8 cellular contexts compared by ENCODE assay signal in the genomic region with DNA sequence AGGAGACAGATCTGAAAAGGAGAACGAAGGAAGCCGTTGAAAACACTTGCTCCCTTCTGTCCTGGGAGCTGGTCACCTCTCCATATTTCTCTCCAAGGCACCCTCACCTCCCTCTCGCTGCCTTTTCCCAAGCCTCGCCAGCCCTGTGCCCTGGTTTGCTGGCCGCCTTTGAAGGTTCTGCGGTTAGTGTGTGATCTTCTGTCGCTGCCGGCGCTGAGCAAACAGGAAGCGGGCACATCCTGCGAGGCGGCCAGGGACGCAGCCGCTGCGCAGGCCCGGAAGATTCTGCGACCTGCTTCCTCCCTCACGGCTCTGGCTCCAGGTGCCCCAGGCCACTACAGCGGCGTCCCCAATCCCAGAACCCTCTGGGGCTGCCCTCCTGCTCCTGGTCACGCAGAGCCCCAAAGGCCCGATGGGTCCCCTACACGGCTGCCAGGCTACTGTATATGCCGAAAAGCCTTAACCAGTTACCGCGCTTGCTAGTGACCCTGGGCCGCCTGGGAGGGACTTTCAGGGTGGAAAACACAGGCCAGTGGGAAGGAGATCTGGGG. TPM values are rescaled to one million over a fixed set of nuclear protein-coding genes. Genes with fewer than 3 reads are reported as not detected.
DNase-seq lines count a peak whose midpoint lies in the region; ATAC-seq and TF ChIP-seq lines count a peak whose summit lies in the region.

No MANE protein-coding gene starts in this region.

- H3K36me3 ChIP-seq in OCI-LY3 (replicated peaks; ENCODE audit: low read depth, low read length), result peaks cover 5% of the 10 kb centered on the region
- no peaks in the 10 kb centered on the region for H3K36me3 ChIP-seq in lower lobe of right lung
- H3K36me3 ChIP-seq in suprapubic skin, result no peaks in the 10 kb centered on the region

- H3K4me3 ChIP-seq in OCI-LY3 (ENCODE audit: low read length) (peak overlapping the region; percentile 78), lower lobe of right lung (peak overlapping the region; percentile 29), suprapubic skin (peak overlapping the region; percentile 9)

- no peak for TF ChIP-seq POLR2A in suprapubic skin (IDR thresholded peaks at IDR 0.05)

- peaks cover 44% of the 10 kb centered on the region for H3K79me2 ChIP-seq in OCI-LY3 (ENCODE audit: low read length)

- H2AFZ ChIP-seq in OCI-LY3 (ENCODE audit: low read depth, low read length), result peak overlapping the region; percentile 65

- H4K20me1 ChIP-seq in OCI-LY3 (ENCODE audit: insufficient read depth, low read length), result peaks cover 5% of the 10 kb centered on the region; the same call in 1 of the 2 replicates

- 60% methylated on average over 27 of the region's 27 CpGs for WGBS in suprapubic skin

- intact Hi-C loops in lower lobe of right lung (cut with DNase I), result no loop called here

- ATAC-seq in lower lobe of right lung, result peak; percentile 60 to 64

- H3K4me1 ChIP-seq in OCI-LY3 (ENCODE audit: low read length), result peaks cover 78% of the 10 kb centered on the region
- peaks cover 5% of the 10 kb centered on the region for H3K4me1 ChIP-seq in lower lobe of right lung
- no peaks in the 10 kb centered on the region for H3K4me1 ChIP-seq in suprapubic skin

- no peaks in the 10 kb centered on the region for H3K27me3 ChIP-seq in OCI-LY3 (ENCODE audit: low read depth, low read length)
- no peaks in the 10 kb centered on the region for H3K27me3 ChIP-seq in lower lobe of right lung (ENCODE audit: low read depth)
- no peaks in the 10 kb centered on the region for H3K27me3 ChIP-seq in suprapubic skin

- H3K9me3 ChIP-seq in OCI-LY3 (ENCODE audit: insufficient read depth, low read length) (no peaks in the 10 kb centered on the region), lower lobe of right lung (no peaks in the 10 kb centered on the region), suprapubic skin (no peaks in the 10 kb centered on the region)

- H3K4me2 ChIP-seq in OCI-LY3 (ENCODE audit: low read length), result peak overlapping the region; percentile 96

- no peak for TF ChIP-seq EP300 in suprapubic skin (IDR thresholded peaks at IDR 0.05)

- peak overlapping the region; percentile 93 for H3K27ac ChIP-seq in OCI-LY3 (ENCODE audit: low read length)
- H3K27ac ChIP-seq in lower lobe of right lung, result peak overlapping the region; percentile 84
- H3K27ac ChIP-seq in suprapubic skin, result no peak overlapping the region

- TF ChIP-seq CTCF in OCI-LY3 (IDR thresholded peaks at IDR 0.05; ENCODE audit: low read depth, low read length) (no peak), lower lobe of right lung (IDR thresholded peaks at IDR 0.05) (no peak), suprapubic skin (IDR thresholded peaks at IDR 0.05) (no peak)

- peak overlapping the region; percentile 85 for H3K9ac ChIP-seq in OCI-LY3 (ENCODE audit: low read length)

- DNase-seq in COLO668 (lab: John Stamatoyannopoulos, UW; ENCODE audit: unreplicated experiment) (peak; percentile 80), GOT3 (lab: John Stamatoyannopoulos, UW) (peak; percentile 7), activated gamma-delta T cell (lab: John Stamatoyannopoulos, UW) (peak; percentile 70), lower lobe of right lung (peak; percentile 77), suprapubic skin (ENCODE audit: low spot score in 2 of 2) (no peak), cerebellum (ENCODE audit: low spot score) (no peak), NCI-H345 (lab: John Stamatoyannopoulos, UW) (no peak)

RNA-seq across cellular contexts. Expression of a gene that starts 2.5 kb away (rescaled TPM):
- total RNA-seq in lower lobe of right lung (74.9 TPM), suprapubic skin (1 to 10 TPM in 3 of 4 donors, under 1 TPM in 1; 0.34 to 3.3 (median 1.7) TPM), cerebellum (1.8 TPM)

RNA-seq across cellular contexts. Expression of a gene that starts 38.5 kb away (rescaled TPM):
- total RNA-seq in lower lobe of right lung (2.9 TPM), suprapubic skin (1 to 10 TPM in 3 of 4 donors, under 1 TPM in 1; 0.83 to 6.1 (median 2.4) TPM), cerebellum (1.5 TPM)

Comparison
In these comparisons a context has a peak if more than half of its experiments do, and no peak if none do; other contexts are left out.
1. DNase-seq: peak in COLO668 (single experiment), GOT3 (single experiment), activated gamma-delta T cell (single experiment) and lower lobe of right lung (single experiment); none in suprapubic skin (0 of 2), cerebellum (single experiment) and NCI-H345 (single experiment).
2. H3K4me3 ChIP-seq: peak in every context shown above with its lines; median percentile 78 in OCI-LY3; 29 in lower lobe of right lung; 9 in suprapubic skin.
3. RNA of a gene that starts 2.5 kb away (total RNA-seq): 74.9 TPM in lower lobe of right lung (single experiment); 1.8 TPM in cerebellum (single experiment) and 0.34 to 3.3 TPM in suprapubic skin; every median in the first group is over 10 times any median in the second.